ENCODE assay signal across 8 cellular contexts in genomic region chr7:85041599-85042216, GRCh38.
A peak's percentile ranks its signal among the peaks of the same experiment; 100 is the strongest.
DNase-seq lines count a peak whose midpoint lies in the region; ATAC-seq and TF ChIP-seq lines count a peak whose summit lies in the region.

No MANE protein-coding gene starts in this region.

- TF ChIP-seq CTCF in NB4 (IDR thresholded peaks at IDR 0.05; ENCODE audit: low read depth, low read length) (peak; percentile 69), fibroblast of lung (conservative IDR thresholded peaks at IDR 0.05 in 1 of 2, IDR thresholded peaks at IDR 0.05 in 1 of 2; ENCODE audit: low read depth in 1 of 2, low read length in 2 of 2) (peak; percentile 77 to 78), nephron progenitor cell (IDR thresholded peaks at IDR 0.05) (peak; percentile 86)

- no peak overlapping the region for H3K27ac ChIP-seq in fibroblast of lung (ENCODE audit: insufficient read depth, low read length)

- no peaks in the 10 kb centered on the region for H3K79me2 ChIP-seq in fibroblast of lung (ENCODE audit: control insufficient read depth, insufficient read depth, low read length)

- peaks cover 29% of the 10 kb centered on the region for H3K4me1 Mint-ChIP-seq in nephron progenitor cell
- H3K4me1 Mint-ChIP-seq in activated T-helper 1 cell treated with anti-CD3 and anti-CD28 coated beads, Interleukin-12 subunit alpha, Interleukin-12 subunit beta, Interleukin-2, Interleukin-4 antibody, amounts not matched to agents 30 ng/mL and 10 ng/mL and 1 ng/mL, durations not matched to agents 14 hours and 24 hours and 36 hours (ENCODE audit: low read depth) = no peaks in the 10 kb centered on the region

- peak; percentile 62 for ATAC-seq in GM21786 (IDR thresholded peaks at IDR 0.05; ENCODE audit: unreplicated experiment)

- TF ChIP-seq POLR2A in NB4 (IDR thresholded peaks at IDR 0.05; ENCODE audit: extremely low read depth, insufficient read length) = no peak

- no peaks in the 10 kb centered on the region for H4K20me1 ChIP-seq in fibroblast of lung (ENCODE audit: control insufficient read depth, extremely low read depth, insufficient read depth, low read length)

- H3K4me3 Mint-ChIP-seq in nephron progenitor cell = no peak overlapping the region
- no peak overlapping the region for H3K4me3 Mint-ChIP-seq in activated T-helper 1 cell treated with anti-CD3 and anti-CD28 coated beads, Interleukin-12 subunit alpha, Interleukin-12 subunit beta, Interleukin-2, Interleukin-4 antibody, amounts not matched to agents 30 ng/mL and 10 ng/mL and 1 ng/mL, durations not matched to agents 14 hours and 24 hours and 36 hours

- no peak overlapping the region for H3K27ac Mint-ChIP-seq in nephron progenitor cell
- no peak overlapping the region for H3K27ac Mint-ChIP-seq in activated T-helper 1 cell treated with anti-CD3 and anti-CD28 coated beads, Interleukin-12 subunit alpha, Interleukin-12 subunit beta, Interleukin-2, Interleukin-4 antibody, amounts not matched to agents 30 ng/mL and 10 ng/mL and 1 ng/mL, durations not matched to agents 14 hours and 24 hours and 36 hours

- intact Hi-C loops in activated T-helper 1 cell treated with anti-CD3 and anti-CD28 coated beads, Interleukin-12 subunit alpha, Interleukin-12 subunit beta, Interleukin-2, Interleukin-4 antibody, amounts not matched to agents 30 ng/mL and 10 ng/mL and 1 ng/mL, durations not matched to agents 14 hours and 24 hours and 36 hours (cut with micrococcal nuclease) = loop anchor here (1.0 to 5.0 kb wide), 2 partner anchors 431 to 513 kb away; no protein-coding TSS in a partner anchor

- H3K27me3 ChIP-seq in fibroblast of lung (ENCODE audit: control insufficient read depth, insufficient read depth, low read length) = no peaks in the 10 kb centered on the region

- H3K36me3 ChIP-seq in fibroblast of lung (ENCODE audit: control insufficient read depth, insufficient read depth, low read length) = no peaks in the 10 kb centered on the region

- peak; percentile 15 for DNase-seq in NCI-H1436 (lab: John Stamatoyannopoulos, UW)
- no peak for DNase-seq in NCI-H1436 treated with DMSO at 0.1 percent for 48 hours (lab: John Stamatoyannopoulos, UW)
- DNase-seq in NB4 (ENCODE audit: low read depth) = peak; percentile 68
- peak; percentile 83 for DNase-seq in SW480 (ENCODE audit: low spot score)
- DNase-seq in fibroblast of lung (ENCODE audit: low read depth in 2 of 2) = peak; percentile 65 to 79
- DNase-seq in nephron progenitor cell = peak; percentile 74
- no peak for DNase-seq in activated T-helper 1 cell treated with anti-CD3 and anti-CD28 coated beads, Interleukin-12 subunit alpha, Interleukin-12 subunit beta, Interleukin-2, Interleukin-4 antibody, amounts not matched to agents 30 ng/mL and 10 ng/mL and 1 ng/mL, durations not matched to agents 14 hours and 24 hours and 36 hours (ENCODE audit: low spot score)

- peaks cover 18% of the 10 kb centered on the region for H3K36me3 Mint-ChIP-seq in nephron progenitor cell (ENCODE audit: low read depth)
- no peaks in the 10 kb centered on the region for H3K36me3 Mint-ChIP-seq in activated T-helper 1 cell treated with anti-CD3 and anti-CD28 coated beads, Interleukin-12 subunit alpha, Interleukin-12 subunit beta, Interleukin-2, Interleukin-4 antibody, amounts not matched to agents 30 ng/mL and 10 ng/mL and 1 ng/mL, durations not matched to agents 14 hours and 24 hours and 36 hours (ENCODE audit: low read depth)

- H3K4me2 ChIP-seq in fibroblast of lung (ENCODE audit: extremely low read depth, insufficient read depth, low read length) = no peak overlapping the region

- H3K27me3 Mint-ChIP-seq in nephron progenitor cell (ENCODE audit: low read depth, poor library complexity) = no peaks in the 10 kb centered on the region
- H3K27me3 Mint-ChIP-seq in activated T-helper 1 cell treated with anti-CD3 and anti-CD28 coated beads, Interleukin-12 subunit alpha, Interleukin-12 subunit beta, Interleukin-2, Interleukin-4 antibody, amounts not matched to agents 30 ng/mL and 10 ng/mL and 1 ng/mL, durations not matched to agents 14 hours and 24 hours and 36 hours (ENCODE audit: insufficient read depth) = no peaks in the 10 kb centered on the region

- H3K9me3 ChIP-seq in fibroblast of lung (ENCODE audit: control insufficient read depth, insufficient read depth, low read depth, low read length) = no peaks in the 10 kb centered on the region

- H3K4me1 ChIP-seq in fibroblast of lung (ENCODE audit: control insufficient read depth, extremely low read depth, insufficient read depth, low read length) = no peaks in the 10 kb centered on the region

- no peak overlapping the region for H2AFZ ChIP-seq in fibroblast of lung (ENCODE audit: low read length)

- H3K9ac ChIP-seq in fibroblast of lung (ENCODE audit: insufficient read depth, low read length) = no peak overlapping the region

- no peaks in the 10 kb centered on the region for H3K9me3 Mint-ChIP-seq in nephron progenitor cell
- no peaks in the 10 kb centered on the region for H3K9me3 Mint-ChIP-seq in activated T-helper 1 cell treated with anti-CD3 and anti-CD28 coated beads, Interleukin-12 subunit alpha, Interleukin-12 subunit beta, Interleukin-2, Interleukin-4 antibody, amounts not matched to agents 30 ng/mL and 10 ng/mL and 1 ng/mL, durations not matched to agents 14 hours and 24 hours and 36 hours

- no peak overlapping the region for H3K4me3 ChIP-seq in NB4 (ENCODE audit: low read depth, low read length)
- H3K4me3 ChIP-seq in fibroblast of lung (replicated peaks in 1 of 4; ENCODE audit: control extremely low read depth in 1 of 4, insufficient read depth in 1 of 4, low read depth in 3 of 4, low read length in 4 of 4) = no peak overlapping the region

Comparison
In these comparisons a context has a peak if more than half of its experiments do, and no peak if none do; other contexts are left out.
1. DNase-seq: peak in NCI-H1436 (single experiment), NB4 (single experiment), SW480 (single experiment), fibroblast of lung (2 of 2) and nephron progenitor cell (single experiment); none in NCI-H1436 treated with DMSO at 0.1 percent for 48 hours (single experiment) and activated T-helper 1 cell treated with anti-CD3 and anti-CD28 coated beads, Interleukin-12 subunit alpha, Interleukin-12 subunit beta, Interleukin-2, Interleukin-4 antibody, amounts not matched to agents 30 ng/mL and 10 ng/mL and 1 ng/mL, durations not matched to agents 14 hours and 24 hours and 36 hours (single experiment).
2. Peak in every context shown above with its lines, with median percentiles within 50 percentile points of each other: CTCF ChIP-seq.